Comparison of ENCODE assay signal across 8 cellular contexts in the genomic region with DNA sequence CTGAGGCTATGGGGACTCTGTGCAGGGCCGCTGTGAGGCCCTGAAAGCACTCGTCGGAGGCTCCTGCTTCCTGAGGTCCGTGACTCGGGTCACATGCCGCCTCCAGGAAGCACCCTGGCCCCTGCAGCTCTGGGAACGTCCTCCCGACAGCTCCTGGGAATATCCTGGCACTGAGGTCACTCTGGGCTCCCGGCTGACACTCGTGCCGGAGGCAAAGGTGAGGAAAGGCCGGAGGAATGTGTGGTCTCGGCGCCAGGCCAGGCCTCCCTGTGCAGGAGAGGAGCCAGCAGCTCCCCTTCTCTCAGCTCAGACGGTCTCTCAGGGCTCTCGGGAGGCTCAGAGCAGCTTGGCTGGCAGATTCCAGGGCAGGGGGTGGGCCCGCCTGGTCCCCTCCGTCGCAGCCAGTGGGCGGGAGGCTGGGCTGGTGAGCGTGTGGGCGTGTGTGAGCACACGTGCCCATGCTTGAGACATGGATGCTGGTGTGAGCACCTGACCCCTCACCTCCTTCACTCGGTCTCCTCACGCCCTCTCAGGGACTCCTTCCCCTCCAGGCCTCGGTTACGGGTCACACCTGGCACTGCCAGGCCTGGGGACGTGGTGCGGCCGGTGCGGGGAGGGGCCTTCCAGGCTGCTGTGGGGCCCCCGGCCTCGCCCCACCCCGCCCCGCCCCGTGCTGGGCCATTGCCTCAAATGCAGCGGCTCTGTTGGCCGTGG. TPM values are rescaled to one million over a fixed set of nuclear protein-coding genes. Genes with fewer than 3 reads are reported as not detected.
A peak's percentile ranks its signal among the peaks of the same experiment; 100 is the strongest.
DNase-seq lines count a peak whose midpoint lies in the region; ATAC-seq, FAIRE-seq and TF ChIP-seq lines count a peak whose summit lies in the region.

No MANE protein-coding gene starts in this region.

- no peaks in the 10 kb centered on the region for H3K36me3 Mint-ChIP-seq in neural crest cell (ENCODE audit: low read depth)

- peaks cover 7% of the 10 kb centered on the region for H3K27me3 ChIP-seq in AG04450 (ENCODE audit: control insufficient read depth, insufficient read depth, low read length)

- peak; percentile 92 for FAIRE-seq in GM12891 (lab: Jason Lieb, UNC)

- POLR2A ChIA-PET in AG04450 (lab: Yijun Ruan, JAX), result interaction anchor here (0.5 to 1.1 kb wide), 4 partner anchors 36 to 203 kb away, joined by 3 to 9 read pairs (median 5); partner anchors contain the start of genes C1orf159 and UBE2J2

- peak overlapping the region; percentile 21 for H3K27ac ChIP-seq in AG04450 (ENCODE audit: low read depth, low read length)

- H3K4me1 Mint-ChIP-seq in neural crest cell, result peaks cover 3% of the 10 kb centered on the region

- TF ChIP-seq CTCF in AG04450 (IDR thresholded peaks at IDR 0.05; ENCODE audit: low read depth, low read length) (no peak), neural crest cell (conservative IDR thresholded peaks at IDR 0.05) (no peak)

- H3K4me3 Mint-ChIP-seq in neural crest cell, result peak overlapping the region; percentile 56

- peaks cover 11% of the 10 kb centered on the region for H3K27me3 Mint-ChIP-seq in neural crest cell (ENCODE audit: low read depth)

- no peaks in the 10 kb centered on the region for H3K9me3 ChIP-seq in AG04450 (ENCODE audit: control insufficient read depth, insufficient read depth, low read length)

- no peak for TF ChIP-seq POLR2A in GM12891 (IDR thresholded peaks at IDR 0.05; ENCODE audit: low read depth, low read length)

- CTCF ChIA-PET in AG04450 (lab: Charles Lee), result no interaction called here

- DNase-seq in AG04450 (ENCODE audit: low read depth, low spot score) (peak; percentile 60), GM12891 (ENCODE audit: insufficient read length, low spot score) (peak; percentile 76), NCI-H128 (lab: John Stamatoyannopoulos, UW; ENCODE audit: unreplicated experiment) (peak; percentile 67), activated T-cell treated with anti-CD3 and anti-CD28 coated beads for 4 hours (peak; percentile 39), fibroblast of peridontal ligament (ENCODE audit: extremely low read depth) (peak; percentile 31), neural crest cell (ENCODE audit: low read depth, low spot score) (no peak), NCI-H2107 treated with DMSO at 0.1 percent for 48 hours (lab: John Stamatoyannopoulos, UW; ENCODE audit: unreplicated experiment) (no peak)

- no peak overlapping the region for H3K27ac Mint-ChIP-seq in neural crest cell (ENCODE audit: unreplicated experiment)

- no peak for ATAC-seq in GM18867 (IDR thresholded peaks at IDR 0.05; ENCODE audit: unreplicated experiment)

- H3K4me3 ChIP-seq in AG04450 (ENCODE audit: low read depth, low read length), result no peak overlapping the region

- no peaks in the 10 kb centered on the region for H3K9me3 Mint-ChIP-seq in neural crest cell

TF ChIP-seq in GM12891, 5 proteins besides CTCF, POLR2A, EP300 and RAD21:
- no peak for TF ChIP-seq SPI1 (IDR thresholded peaks at IDR 0.05; ENCODE audit: low read depth, low read length)
- TF ChIP-seq TAF1 (IDR thresholded peaks at IDR 0.05; ENCODE audit: low read depth, low read length), result no peak
- no peak for TF ChIP-seq PAX5 (IDR thresholded peaks at IDR 0.05; ENCODE audit: insufficient read depth, low read length, severe bottlenecking)
- TF ChIP-seq POLR2AphosphoS5 (IDR thresholded peaks at IDR 0.05; ENCODE audit: low read depth, low read length), result no peak
- no peak for TF ChIP-seq POU2F2 (IDR thresholded peaks at IDR 0.05; ENCODE audit: low read depth, low read length)

RNA-seq across cellular contexts. Expression of gene RNF223, which starts 5.5 kb away (rescaled TPM):
- polyA plus RNA-seq in AG04450 (2011; rRNA removed), result not detected in 2 replicates
- polyA minus RNA-seq in AG04450 (2011; rRNA and poly(A)+ RNA removed), result not detected in 2 replicates
- 0.08 TPM for polyA plus RNA-seq in GM12891 (2012; ENCODE audit: low read depth, missing spikeins)
- not detected in 2 replicates for total RNA-seq in neural crest cell

RNA-seq across cellular contexts. Expression of gene C1orf159, which starts 36.3 kb away (rescaled TPM):
- polyA plus RNA-seq in AG04450 (2011; rRNA removed), result 2.3 and 3.2 TPM in 2 replicates
- 0.92 and 1.1 TPM in 2 replicates for polyA minus RNA-seq in AG04450 (2011; rRNA and poly(A)+ RNA removed)
- 7.1 TPM for polyA plus RNA-seq in GM12891 (2012; ENCODE audit: low read depth, missing spikeins)
- total RNA-seq in neural crest cell, result 26.1 and 26.2 TPM in 2 replicates

RNA-seq across cellular contexts. Expression of gene AGRN, which starts 59.6 kb away (rescaled TPM):
- polyA plus RNA-seq in AG04450 (2011; rRNA removed), result 28.3 and 37.4 TPM in 2 replicates
- polyA minus RNA-seq in AG04450 (2011; rRNA and poly(A)+ RNA removed), result 21.9 and 22.5 TPM in 2 replicates
- polyA plus RNA-seq in GM12891 (2012; ENCODE audit: low read depth, missing spikeins), result 14.4 TPM
- total RNA-seq in neural crest cell, result 192 and 203 TPM in 2 replicates

Comparison
In these comparisons a context has a peak if more than half of its experiments do, and no peak if none do; other contexts are left out.
1. DNase-seq: peak in AG04450 (single experiment), GM12891 (single experiment), NCI-H128 (single experiment), activated T-cell treated with anti-CD3 and anti-CD28 coated beads for 4 hours (single experiment) and fibroblast of peridontal ligament (single experiment); none in neural crest cell (single experiment) and NCI-H2107 treated with DMSO at 0.1 percent for 48 hours (single experiment).